13 cellular contexts compared by ENCODE assay signal in the genomic region with DNA sequence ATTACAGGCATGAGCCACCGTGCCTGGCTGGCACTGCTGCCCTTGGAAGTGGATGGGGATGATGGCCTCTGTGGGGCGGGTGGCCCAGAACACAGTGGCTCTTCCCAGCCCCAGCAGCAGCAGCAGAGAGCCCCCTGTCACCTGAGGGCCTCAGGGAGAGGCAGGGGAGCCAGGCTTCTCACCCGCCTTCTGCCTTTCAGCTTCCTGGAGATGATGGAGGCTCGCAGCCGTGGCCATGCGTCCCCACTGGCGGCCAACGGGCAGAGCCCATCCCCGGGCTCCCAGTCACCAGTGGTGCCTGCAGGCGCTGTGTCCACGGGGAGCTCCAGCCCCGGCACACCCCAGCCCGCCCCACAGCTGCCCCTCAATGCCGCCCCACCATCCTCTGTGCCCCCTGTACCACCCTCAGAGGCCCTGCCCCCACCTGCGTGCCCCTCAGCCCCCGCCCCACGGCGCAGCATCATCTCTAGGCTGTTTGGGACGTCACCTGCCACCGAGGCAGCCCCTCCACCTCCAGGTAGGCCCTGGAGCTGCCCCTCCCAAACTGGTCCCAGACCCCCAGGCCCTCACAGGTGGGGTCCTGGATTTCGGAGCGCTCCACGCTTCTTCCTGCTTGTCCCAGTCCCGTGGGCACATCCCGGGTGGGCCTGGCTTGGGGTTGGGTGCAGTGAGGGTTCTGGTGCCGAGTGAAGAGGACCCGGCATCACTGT. TPM values are rescaled to one million over a fixed set of nuclear protein-coding genes. Genes with fewer than 3 reads are reported as not detected.
DNase-seq lines count a peak whose midpoint lies in the region; ATAC-seq and TF ChIP-seq lines count a peak whose summit lies in the region.
"Had no signal": no experiment of that assay in that cellular context is flagged by ENCODE, and none has a peak within 500 bp of the region (broad histone marks: within the 10 kb centered on the region; RNA-seq: fewer than 3 reads in every experiment).

No MANE protein-coding gene starts in this region.

- TF ChIP-seq POLR2A in heart left ventricle (IDR thresholded peaks at IDR 0.05), result no peak
- TF ChIP-seq POLR2A in uterus (IDR thresholded peaks at IDR 0.05), result no peak

- no peaks in the 10 kb centered on the region for H3K27me3 ChIP-seq in left ventricle myocardium inferior (ENCODE audit: low read depth)
- H3K27me3 ChIP-seq in heart left ventricle, result no peaks in the 10 kb centered on the region
- no peaks in the 10 kb centered on the region for H3K27me3 ChIP-seq in endocrine pancreas (ENCODE audit: control insufficient read depth, insufficient read depth, low read length)
- H3K27me3 ChIP-seq in psoas muscle (ENCODE audit: insufficient read depth in 3 of 3, low read length in 2 of 3), result no peaks in the 10 kb centered on the region
- H3K27me3 ChIP-seq in uterus, result no peaks in the 10 kb centered on the region

- DNase-seq in left ventricle myocardium inferior (peak; percentile 4), heart left ventricle (no peak), psoas muscle (peak; percentile 12 to 44), uterus (no peak)
- DNase-seq: ACHN; CD4-positive, alpha-beta T cell; DMS79; HCEC 1CT; HFFc6; IMR-90 had no signal

- TF ChIP-seq CTCF in left ventricle myocardium inferior (IDR thresholded peaks at IDR 0.05; ENCODE audit: borderline replicate concordance) (no peak), heart left ventricle (IDR thresholded peaks at IDR 0.05) (no peak), psoas muscle (IDR thresholded peaks at IDR 0.05) (no peak), uterus (IDR thresholded peaks at IDR 0.05) (no peak)

- H3K9ac ChIP-seq in endocrine pancreas (ENCODE audit: control insufficient read depth, insufficient read depth, low read length), result peak overlapping the region; percentile 38

- ATAC-seq in heart left ventricle (no peak), psoas muscle (no peak), HG03039 (IDR thresholded peaks at IDR 0.05; ENCODE audit: unreplicated experiment) (no peak)
- ATAC-seq: GM12878 had no signal

- intact Hi-C loops in left ventricle myocardium inferior (cut with micrococcal nuclease), result no loop called here
- intact Hi-C loops in heart left ventricle (cut with DNase I), result loop anchor here in 1 of 10 donors (5.0 kb wide), 1 partner anchor 35 kb away; no protein-coding TSS in a partner anchor
- intact Hi-C loops in psoas muscle (cut with DNase I), result no loop called here
- intact Hi-C loops in uterus (cut with DNase I; ENCODE audit: low total_unique reads), result no loop called here

- WGBS in heart left ventricle, 4 donors, result 85 to 93% (median 91%) methylated on average over 8 to 27 of the region's 27 CpGs
- 87 to 91% (median 89%) methylated on average over 20 to 27 of the region's 27 CpGs for WGBS in psoas muscle, 3 donors

- H3K27ac ChIP-seq in left ventricle myocardium inferior (replicated peaks) (no peak overlapping the region), heart left ventricle (no peak overlapping the region), psoas muscle (no peak overlapping the region), uterus (no peak overlapping the region)

- H3K4me1 ChIP-seq in left ventricle myocardium inferior (peaks cover 15% of the 10 kb centered on the region), heart left ventricle (peaks cover 0 to 19% (median 9%) of the 10 kb centered on the region in 12 donors), endocrine pancreas (ENCODE audit: control insufficient read depth, insufficient read depth, low read length) (no peaks in the 10 kb centered on the region), psoas muscle (peaks cover 9% of the 10 kb centered on the region), uterus (peaks cover 0 to 5% of the 10 kb centered on the region in 2 donors)

- peaks cover 60% of the 10 kb centered on the region for H3K36me3 ChIP-seq in left ventricle myocardium inferior
- H3K36me3 ChIP-seq in heart left ventricle, result peaks cover 0 to 66% (median 29%) of the 10 kb centered on the region in 9 donors
- H3K36me3 ChIP-seq in endocrine pancreas (ENCODE audit: control insufficient read depth, insufficient read depth, low read length), result no peaks in the 10 kb centered on the region
- H3K36me3 ChIP-seq in psoas muscle (ENCODE audit: insufficient read depth in 1 of 2, low read depth in 1 of 2), result peaks cover 0 to 54% of the 10 kb centered on the region in 2 donors
- no peaks in the 10 kb centered on the region for H3K36me3 ChIP-seq in uterus

- H3K4me3 ChIP-seq in left ventricle myocardium inferior, result no peak overlapping the region
- H3K4me3 ChIP-seq in heart left ventricle, result no peak overlapping the region
- no peak overlapping the region for H3K4me3 ChIP-seq in endocrine pancreas (ENCODE audit: control insufficient read depth, insufficient read depth, low read length)
- no peak overlapping the region for H3K4me3 ChIP-seq in psoas muscle
- no peak overlapping the region for H3K4me3 ChIP-seq in uterus
- H3K4me3 ChIP-seq: GM12878 had no signal

- H3K9me3 ChIP-seq in left ventricle myocardium inferior (replicated peaks) (no peaks in the 10 kb centered on the region), heart left ventricle (no peaks in the 10 kb centered on the region), endocrine pancreas (ENCODE audit: control insufficient read depth, low read length) (no peaks in the 10 kb centered on the region), psoas muscle (no peaks in the 10 kb centered on the region), uterus (no peaks in the 10 kb centered on the region)

RNA-seq across cellular contexts. Expression of a gene that starts 5.0 kb away (rescaled TPM):
- total RNA-seq in left ventricle myocardium inferior (7.7 TPM), heart left ventricle (1 to 10 TPM; 2.6 to 7.0 (median 6.2) TPM), psoas muscle (1 to 10 TPM; 1.3 to 4.9 (median 3.5) TPM), uterus (1 to 10 TPM in 3 of 4 donors, not detected in 1; 1.3 to 3.6 (median 3.6) TPM)
- polyA plus RNA-seq in heart left ventricle (1 to 10 TPM; 2.8 to 5.5 TPM), psoas muscle (1 to 10 TPM; 1.6 to 2.0 (median 1.7) TPM)

RNA-seq across cellular contexts. Expression of a gene that starts 11.9 kb away (rescaled TPM):
- total RNA-seq in left ventricle myocardium inferior (349 TPM), heart left ventricle (100 to 1,000 TPM; 230 to 386 (median 266) TPM), psoas muscle (100 to 1,000 TPM; 154 to 272 (median 220) TPM), uterus (10 to 100 TPM; 12.4 to 55.5 (median 31.4) TPM)
- polyA plus RNA-seq in heart left ventricle (100 to 1,000 TPM; 225 to 717 TPM), psoas muscle (100 to 1,000 TPM; 228 to 295 (median 288) TPM)

RNA-seq across cellular contexts. Expression of a gene that starts 14.8 kb away (rescaled TPM):
- total RNA-seq in left ventricle myocardium inferior (13.4 TPM), heart left ventricle (1 to 10 TPM; 2.9 to 8.3 (median 6.1) TPM), psoas muscle (1 to 10 TPM; 1.7 to 4.7 (median 3.1) TPM), uterus (1 to 10 TPM in 2 of 4 donors, under 1 TPM in 1, not detected in 1; 0.26 to 4.3 (median 4.2) TPM)
- polyA plus RNA-seq in heart left ventricle (10 to 100 TPM in 1 of 2 donors, 1 to 10 TPM in 1; 4.5 to 14.9 TPM), psoas muscle (1 to 10 TPM; 2.1 to 7.9 (median 2.4) TPM)

RNA-seq across cellular contexts. Expression of a gene that starts 28.8 kb away (rescaled TPM):
- 318 TPM for total RNA-seq in left ventricle myocardium inferior
- total RNA-seq in heart left ventricle, result 100 to 1,000 TPM; 289 to 467 (median 341) TPM
- 100 to 1,000 TPM; 454 to 605 TPM for polyA plus RNA-seq in heart left ventricle
- 100 to 1,000 TPM; 254 to 371 (median 331) TPM for total RNA-seq in psoas muscle
- 100 to 1,000 TPM; 241 to 534 (median 365) TPM for polyA plus RNA-seq in psoas muscle
- total RNA-seq in uterus, result 100 to 1,000 TPM in 3 of 4 donors, 10 to 100 TPM in 1; 75.6 to 244 (median 144) TPM

RNA-seq across cellular contexts. Expression of a gene that starts 29.6 kb away (rescaled TPM):
- total RNA-seq in left ventricle myocardium inferior (64.1 TPM), heart left ventricle (10 to 100 TPM; 59.4 to 82.2 (median 71.6) TPM), psoas muscle (10 to 100 TPM; 74.4 to 90.5 (median 88.3) TPM), uterus (10 to 100 TPM; 28.8 to 57.9 (median 39.6) TPM)
- polyA plus RNA-seq in heart left ventricle (10 to 100 TPM; 63.5 to 90.8 TPM), psoas muscle (10 to 100 TPM; 73.0 to 82.5 (median 75.4) TPM)

Comparison
In these comparisons a context has a peak if more than half of its experiments do, and no peak if none do; other contexts are left out.
1. DNase-seq: peak in left ventricle myocardium inferior (single experiment) and psoas muscle (2 of 2); none in heart left ventricle (0 of 5) and uterus (0 of 2).